ENCODE assay signal across 11 cellular contexts in genomic region chr10:8137726-8138125, GRCh38.
DNase-seq lines count a peak whose midpoint lies in the region; ATAC-seq and TF ChIP-seq lines count a peak whose summit lies in the region.
"Had no signal": no experiment of that assay in that cellular context is flagged by ENCODE, and none has a peak within 500 bp of the region (broad histone marks: within the 10 kb centered on the region; RNA-seq: fewer than 3 reads in every experiment).

No MANE protein-coding gene starts in this region.

- DNase-seq in GM12865 (ENCODE audit: low read depth) (peak; percentile 9), kidney glomerular epithelial cell (lab: John Stamatoyannopoulos, UW) (no peak), AG08395 (ENCODE audit: low spot score) (no peak)
- DNase-seq in activated CD8-positive, alpha-beta memory T cell treated with anti-CD3 and anti-CD28 coated beads, Interleukin-2, amount 10 ng/mL, durations not matched to agents 7 days and 5 days: peak; percentile 67
- peak in 1 of 9 donors; percentile 25 for DNase-seq in naive thymus-derived CD4-positive, alpha-beta T cell
- DNase-seq: upper lobe of left lung had no signal

- intact Hi-C loops in naive thymus-derived CD4-positive, alpha-beta T cell (cut with micrococcal nuclease): loop anchor here (1.0 to 2.0 kb wide), 8 partner anchors 45 to 307 kb away; no protein-coding TSS in a partner anchor

- H3K9me3 Mint-ChIP-seq in activated CD8-positive, alpha-beta memory T cell treated with anti-CD3 and anti-CD28 coated beads, Interleukin-2, amount 10 ng/mL, durations not matched to agents 7 days and 5 days (ENCODE audit: low read depth): no peaks in the 10 kb centered on the region
- no peaks in the 10 kb centered on the region for H3K9me3 Mint-ChIP-seq in naive thymus-derived CD4-positive, alpha-beta T cell

- ATAC-seq in activated CD8-positive, alpha-beta memory T cell treated with anti-CD3 and anti-CD28 coated beads, Interleukin-2, amount 10 ng/mL, durations not matched to agents 7 days and 5 days: peak; percentile 54
- peak; percentile 40 for ATAC-seq in naive thymus-derived CD4-positive, alpha-beta T cell
- ATAC-seq in HG03025 (IDR thresholded peaks at IDR 0.05; ENCODE audit: low FRiP score, unreplicated experiment) (no peak), HG02884 (IDR thresholded peaks at IDR 0.05; ENCODE audit: unreplicated experiment) (no peak)

- no peak overlapping the region for H3K9ac ChIP-seq in Loucy (ENCODE audit: low read depth, low read length, poor library complexity, severe bottlenecking)

- H3K9me2 ChIP-seq in Loucy (replicated peaks; ENCODE audit: low read depth, low read length): no peaks in the 10 kb centered on the region

- H3K9me3 ChIP-seq in Loucy (ENCODE audit: insufficient read depth, low read depth, low read length): no peaks in the 10 kb centered on the region
- no peaks in the 10 kb centered on the region for H3K9me3 ChIP-seq in naive thymus-derived CD4-positive, alpha-beta T cell (ENCODE audit: control insufficient read depth in 2 of 3, low read length in 3 of 3)
- H3K9me3 ChIP-seq: upper lobe of left lung had no signal

- H3K36me3 ChIP-seq in Loucy (ENCODE audit: insufficient read depth, low read length): no peaks in the 10 kb centered on the region
- H3K36me3 ChIP-seq in naive thymus-derived CD4-positive, alpha-beta T cell (ENCODE audit: control insufficient read depth in 2 of 3, insufficient read depth in 3 of 3, low read length in 3 of 3): no peaks in the 10 kb centered on the region
- H3K36me3 ChIP-seq: upper lobe of left lung had no signal

- H2AFZ ChIP-seq in Loucy (ENCODE audit: low read length): peak overlapping the region; percentile 52; the same call in 1 of the 2 replicates

- no peak overlapping the region for H3K4me2 ChIP-seq in Loucy (ENCODE audit: low read depth, low read length, poor library complexity, severe bottlenecking)

- H3K4me3 Mint-ChIP-seq in activated CD8-positive, alpha-beta memory T cell treated with anti-CD3 and anti-CD28 coated beads, Interleukin-2, amount 10 ng/mL, durations not matched to agents 7 days and 5 days: peak overlapping the region; percentile 78
- peak overlapping the region; percentile 84 to 95 (median 88) for H3K4me3 Mint-ChIP-seq in naive thymus-derived CD4-positive, alpha-beta T cell

- H3K27ac ChIP-seq in naive thymus-derived CD4-positive, alpha-beta T cell (ENCODE audit: low read depth, low read length): peak overlapping the region; percentile 72
- H3K27ac ChIP-seq: upper lobe of left lung, VCaP had no signal

- H3K4me3 ChIP-seq in GM12865 (ENCODE audit: low read depth, low read length) (no peak overlapping the region), Loucy (ENCODE audit: low read length, poor library complexity, severe bottlenecking) (no peak overlapping the region)
- H3K4me3 ChIP-seq in naive thymus-derived CD4-positive, alpha-beta T cell (ENCODE audit: low read length): peak overlapping the region; percentile 63

- peaks cover 3% of the 10 kb centered on the region for H3K27me3 Mint-ChIP-seq in activated CD8-positive, alpha-beta memory T cell treated with anti-CD3 and anti-CD28 coated beads, Interleukin-2, amount 10 ng/mL, durations not matched to agents 7 days and 5 days
- H3K27me3 Mint-ChIP-seq in naive thymus-derived CD4-positive, alpha-beta T cell: peaks cover 0 to 14% (median 10%) of the 10 kb centered on the region in 5 donors

- CTCF ChIA-PET in activated CD8-positive, alpha-beta memory T cell treated with anti-CD3 and anti-CD28 coated beads, Interleukin-2, amount 10 ng/mL, durations not matched to agents 7 days and 5 days (lab: Charles Lee): interaction anchor here (0.9 kb wide), 1 partner anchor 9 kb away, joined by 4 read pairs; no protein-coding TSS in a partner anchor
- CTCF ChIA-PET in naive thymus-derived CD4-positive, alpha-beta T cell (lab: Charles Lee): interaction anchor here (0.6 to 1.5 kb wide), 2 partner anchors 10 to 612 kb away, joined by 3 to 6 read pairs; no protein-coding TSS in a partner anchor

- no peaks in the 10 kb centered on the region for H4K20me1 ChIP-seq in Loucy (ENCODE audit: insufficient read depth, low read length, poor library complexity, severe bottlenecking)

- TF ChIP-seq CTCF in GM12865 (IDR thresholded peaks at IDR 0.05; ENCODE audit: insufficient read depth, low read depth, low read length, missing control alignments) (no peak), Loucy (conservative IDR thresholded peaks at IDR 0.05; ENCODE audit: low read length) (no peak)

- H3K4me1 ChIP-seq in Loucy (ENCODE audit: insufficient read depth, low read length, poor library complexity, severe bottlenecking): peaks cover 26% of the 10 kb centered on the region
- H3K4me1 ChIP-seq in naive thymus-derived CD4-positive, alpha-beta T cell (ENCODE audit: control insufficient read depth in 2 of 2, insufficient read depth in 2 of 2, low read length in 2 of 2): peaks cover 3 to 18% of the 10 kb centered on the region in 2 donors
- H3K4me1 ChIP-seq: upper lobe of left lung had no signal

- POLR2A ChIA-PET in naive thymus-derived CD4-positive, alpha-beta T cell (lab: Charles Lee): interaction anchor here (0.8 to 2.8 kb wide), 7 partner anchors 9 to 88 kb away, joined by 3 to 13 read pairs (median 3); partner anchors contain the start of gene GATA3

- peaks cover 50% of the 10 kb centered on the region for H3K4me1 Mint-ChIP-seq in activated CD8-positive, alpha-beta memory T cell treated with anti-CD3 and anti-CD28 coated beads, Interleukin-2, amount 10 ng/mL, durations not matched to agents 7 days and 5 days
- H3K4me1 Mint-ChIP-seq in naive thymus-derived CD4-positive, alpha-beta T cell: peaks cover 24 to 65% (median 39%) of the 10 kb centered on the region in 7 donors

- H3F3A ChIP-seq in Loucy (ENCODE audit: low read depth): no peaks in the 10 kb centered on the region

- H3K36me3 Mint-ChIP-seq in activated CD8-positive, alpha-beta memory T cell treated with anti-CD3 and anti-CD28 coated beads, Interleukin-2, amount 10 ng/mL, durations not matched to agents 7 days and 5 days: peaks cover 11% of the 10 kb centered on the region
- peaks cover 0 to 16% (median 0%) of the 10 kb centered on the region in 5 donors for H3K36me3 Mint-ChIP-seq in naive thymus-derived CD4-positive, alpha-beta T cell

- peak overlapping the region; percentile 96 for H3K27ac Mint-ChIP-seq in activated CD8-positive, alpha-beta memory T cell treated with anti-CD3 and anti-CD28 coated beads, Interleukin-2, amount 10 ng/mL, durations not matched to agents 7 days and 5 days
- peak overlapping the region; percentile 86 to 98 (median 93) for H3K27ac Mint-ChIP-seq in naive thymus-derived CD4-positive, alpha-beta T cell
- H3K27ac Mint-ChIP-seq: progenitor cell of endocrine pancreas had no signal

- no peaks in the 10 kb centered on the region for H3K27me3 ChIP-seq in Loucy (ENCODE audit: insufficient read depth, low read length, poor library complexity, severe bottlenecking)
- H3K27me3 ChIP-seq in naive thymus-derived CD4-positive, alpha-beta T cell (ENCODE audit: control insufficient read depth in 2 of 2, insufficient read depth in 2 of 2, low read length in 2 of 2): no peaks in the 10 kb centered on the region
- H3K27me3 ChIP-seq: upper lobe of left lung had no signal

- H3K79me2 ChIP-seq in Loucy (ENCODE audit: insufficient read depth, low read length): no peaks in the 10 kb centered on the region

Comparison
In these comparisons a context has a peak if more than half of its experiments do, and no peak if none do; other contexts are left out.
1. DNase-seq: peak in GM12865 (single experiment) and activated CD8-positive, alpha-beta memory T cell treated with anti-CD3 and anti-CD28 coated beads, Interleukin-2, amount 10 ng/mL, durations not matched to agents 7 days and 5 days (single experiment); none in kidney glomerular epithelial cell (single experiment) and AG08395 (single experiment).
2. ATAC-seq: peak in activated CD8-positive, alpha-beta memory T cell treated with anti-CD3 and anti-CD28 coated beads, Interleukin-2, amount 10 ng/mL, durations not matched to agents 7 days and 5 days (single experiment) and naive thymus-derived CD4-positive, alpha-beta T cell (single experiment); none in HG03025 (single experiment) and HG02884 (single experiment).